1 cellular context compared by ENCODE assay signal in the genomic region with DNA sequence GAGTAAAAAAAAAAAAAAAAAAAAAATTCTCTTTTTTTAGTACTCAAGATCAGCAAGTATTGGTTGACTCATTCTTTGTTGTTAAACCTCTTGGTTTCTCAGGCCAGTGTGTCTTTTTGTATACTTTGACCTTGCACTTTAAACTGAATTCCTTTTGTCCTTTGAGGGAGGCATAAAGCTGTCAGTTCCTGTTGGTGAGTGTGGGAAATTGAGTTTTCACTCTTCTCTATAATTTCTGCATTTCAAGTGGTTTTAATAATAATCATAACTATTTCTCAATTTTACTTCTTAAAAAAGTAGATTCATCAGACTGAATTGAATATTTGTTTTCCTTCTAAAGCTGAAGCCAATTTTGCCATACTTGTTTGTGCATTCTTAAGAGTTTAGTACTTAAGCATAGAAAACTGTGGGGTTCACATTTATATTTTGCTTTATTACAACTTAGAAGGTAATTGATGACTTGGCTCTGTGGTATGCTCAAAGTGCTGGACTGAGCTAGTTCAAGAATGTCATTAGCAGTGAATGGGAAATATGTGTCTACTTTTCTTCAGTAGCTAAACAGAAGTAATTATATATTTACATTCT.
TF ChIP-seq lines count a peak whose summit lies in the region.

No MANE protein-coding gene starts in this region.

TF ChIP-seq in K562, 482 proteins besides CTCF, POLR2A, EP300 and RAD21:
- TF ChIP-seq CEBPG (CRISPR knock-in tag; IDR thresholded peaks at IDR 0.05) (no peak), CEBPG (tag; conservative IDR thresholded peaks at IDR 0.05 in 1 of 2, IDR thresholded peaks at IDR 0.05 in 1 of 2) (no peak)
- TF ChIP-seq, protein P1, sequence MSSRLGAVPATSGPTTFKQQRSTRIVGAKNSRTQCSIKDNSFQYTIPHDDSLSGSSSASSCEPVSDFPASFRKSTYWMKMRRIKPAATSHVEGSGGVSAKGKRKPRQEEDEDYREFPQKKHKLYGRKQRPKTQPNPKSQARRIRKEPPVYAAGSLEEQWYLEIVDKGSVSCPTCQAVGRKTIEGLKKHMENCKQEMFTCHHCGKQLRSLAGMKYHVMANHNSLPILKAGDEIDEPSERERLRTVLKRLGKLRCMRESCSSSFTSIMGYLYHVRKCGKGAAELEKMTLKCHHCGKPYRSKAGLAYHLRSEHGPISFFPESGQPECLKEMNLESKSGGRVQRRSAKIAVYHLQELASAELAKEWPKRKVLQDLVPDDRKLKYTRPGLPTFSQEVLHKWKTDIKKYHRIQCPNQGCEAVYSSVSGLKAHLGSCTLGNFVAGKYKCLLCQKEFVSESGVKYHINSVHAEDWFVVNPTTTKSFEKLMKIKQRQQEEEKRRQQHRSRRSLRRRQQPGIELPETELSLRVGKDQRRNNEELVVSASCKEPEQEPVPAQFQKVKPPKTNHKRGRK (tag; IDR thresholded peaks at IDR 0.05): peak; percentile 50; the same call in 1 of the 2 replicates
